ENCODE assay signal across 12 cellular contexts in genomic region chr15:69082041-69082502, GRCh38.
DNase-seq lines count a peak whose midpoint lies in the region; ATAC-seq and TF ChIP-seq lines count a peak whose summit lies in the region.
"Had no signal": no experiment of that assay in that cellular context is flagged by ENCODE, and none has a peak within 500 bp of the region (broad histone marks: within the 10 kb centered on the region; RNA-seq: fewer than 3 reads in every experiment).

No MANE protein-coding gene starts in this region.

- H3K79me2 ChIP-seq in MM.1S (ENCODE audit: low read length): no peaks in the 10 kb centered on the region

- no peaks in the 10 kb centered on the region for H4K20me1 ChIP-seq in MM.1S (ENCODE audit: insufficient read depth, low read length)

- H3K27me3 Mint-ChIP-seq in nephron progenitor cell (ENCODE audit: low read depth, poor library complexity): peaks cover 79% of the 10 kb centered on the region

- H3K9me3 ChIP-seq in right cardiac atrium (ENCODE audit: control insufficient read depth, low read length) (no peaks in the 10 kb centered on the region), MM.1S (replicated peaks; ENCODE audit: insufficient read depth, low read length) (no peaks in the 10 kb centered on the region)
- H3K9me3 ChIP-seq: Caco-2 had no signal

- H3K4me2 ChIP-seq in MM.1S (ENCODE audit: low read depth, low read length): no peak overlapping the region

- no peaks in the 10 kb centered on the region for H3K36me3 ChIP-seq in MM.1S (replicated peaks; ENCODE audit: insufficient read depth, low read length)

- H3K27ac Mint-ChIP-seq in nephron progenitor cell: no peak overlapping the region

- intact Hi-C loops in right cardiac atrium (cut with DNase I): loop anchor here in 2 of 4 donors (5.0 to 10.0 kb wide), 2 partner anchors 80 to 83 kb away; partner anchors contain the start of gene GLCE (in 2 of the 2)

- peak; percentile 92 to 96 for ATAC-seq in right cardiac atrium

- H3K4me3 Mint-ChIP-seq in nephron progenitor cell: no peak overlapping the region

- no peak overlapping the region for H3K9ac ChIP-seq in MM.1S (ENCODE audit: low read length)

- H3K4me3 ChIP-seq in right cardiac atrium (ENCODE audit: low read length) (no peak overlapping the region), skin epidermis (no peak overlapping the region), MM.1S (ENCODE audit: low read length) (no peak overlapping the region)

- TF ChIP-seq CTCF in MM.1S (IDR thresholded peaks at IDR 0.05; ENCODE audit: low read length) (no peak), nephron progenitor cell (IDR thresholded peaks at IDR 0.05) (no peak)

- H3K36me3 Mint-ChIP-seq in nephron progenitor cell (ENCODE audit: low read depth): no peaks in the 10 kb centered on the region

- H3K27me3 ChIP-seq in right cardiac atrium (ENCODE audit: control insufficient read depth, insufficient read depth) (no peaks in the 10 kb centered on the region), MM.1S (replicated peaks; ENCODE audit: insufficient read depth, low read length) (no peaks in the 10 kb centered on the region)

- H2AFZ ChIP-seq in MM.1S (ENCODE audit: low read length): no peak overlapping the region

- peak overlapping the region; percentile 73 for H3K27ac ChIP-seq in right cardiac atrium (ENCODE audit: low read length)
- peak overlapping the region in 14 of 21 experiments; percentile 0 to 78 (median 38) for H3K27ac ChIP-seq in skin epidermis
- no peak overlapping the region for H3K27ac ChIP-seq in MM.1S (ENCODE audit: low read length)

- H3K9me2 ChIP-seq in MM.1S (replicated peaks; ENCODE audit: insufficient read depth, low read length): no peaks in the 10 kb centered on the region

- 36% methylated on average over 3 of the region's 3 CpGs for WGBS in right cardiac atrium

- H3K4me1 ChIP-seq in right cardiac atrium (ENCODE audit: control insufficient read depth, insufficient read depth, low read length) (peaks cover 17% of the 10 kb centered on the region), MM.1S (ENCODE audit: low read length) (no peaks in the 10 kb centered on the region)
- H3K4me1 ChIP-seq: Caco-2 had no signal

- H3K9me3 Mint-ChIP-seq in nephron progenitor cell: peaks cover 6% of the 10 kb centered on the region

- H3F3A ChIP-seq in MM.1S (ENCODE audit: insufficient read depth, low read length): no peaks in the 10 kb centered on the region

- DNase-seq in EL (peak; percentile 43), astrocyte of the hippocampus (ENCODE audit: low read depth, low spot score) (peak; percentile 46), right cardiac atrium (peak; percentile 48 to 63 (median 58)), OCI-M1 (lab: John Stamatoyannopoulos, UW) (no peak), MM.1S (no peak), NCI-H1105 treated with DMSO at 0.1 percent for 48 hours (lab: John Stamatoyannopoulos, UW) (no peak), nephron progenitor cell (no peak)
- DNase-seq: Caco-2; central memory CD4-positive, alpha-beta T cell; NCI-H2171; occipital lobe had no signal

- H3K4me1 Mint-ChIP-seq in nephron progenitor cell: peaks cover 61% of the 10 kb centered on the region

Comparison
In these comparisons a context has a peak if more than half of its experiments do, and no peak if none do; other contexts are left out.
1. DNase-seq: peak in EL (single experiment), astrocyte of the hippocampus (single experiment) and right cardiac atrium (3 of 3); none in OCI-M1 (single experiment), MM.1S (single experiment), NCI-H1105 treated with DMSO at 0.1 percent for 48 hours (single experiment) and nephron progenitor cell (single experiment).